Comparison of ENCODE assay signal across 1 cellular context in the genomic region with DNA sequence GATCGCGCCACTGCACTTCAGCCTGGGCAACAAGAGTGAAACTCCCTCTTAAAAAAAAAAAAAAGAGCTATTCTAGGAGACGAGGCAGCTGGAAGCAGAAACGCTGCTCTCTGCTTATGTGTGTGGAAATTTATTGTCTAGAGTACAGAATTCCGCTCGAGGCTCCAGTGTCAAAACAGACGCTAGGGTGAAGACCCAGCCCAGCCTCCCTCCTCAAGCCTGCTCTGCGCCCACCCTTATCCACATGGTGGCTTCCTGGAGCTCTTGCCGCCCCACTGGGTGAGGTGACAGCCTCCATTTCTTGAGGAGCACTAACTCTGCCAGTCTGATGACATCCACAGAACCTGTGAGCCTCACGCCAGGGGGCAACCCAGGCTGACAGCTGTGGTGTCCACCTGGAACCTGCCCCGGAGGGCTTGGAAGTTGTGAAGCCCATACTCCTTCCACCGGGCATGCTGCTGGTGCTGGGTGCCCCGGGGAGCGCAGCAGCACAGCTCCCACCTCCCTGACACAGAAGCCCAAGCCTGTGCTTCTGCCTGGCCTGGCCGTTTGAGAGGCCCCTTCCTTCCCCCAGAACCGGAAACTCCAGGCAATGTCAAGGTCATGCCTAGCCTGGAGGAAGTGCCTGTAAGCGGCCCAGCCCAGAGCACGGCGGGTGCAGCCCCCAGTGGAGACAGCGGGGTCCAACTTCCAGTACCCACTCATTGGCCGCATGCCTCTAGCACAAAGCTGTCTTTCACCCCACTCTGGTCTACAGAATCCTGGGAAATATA.
TF ChIP-seq lines count a peak whose summit lies in the region.

No MANE protein-coding gene starts in this region.

TF ChIP-seq in HepG2, 621 proteins besides CTCF, POLR2A, EP300 and RAD21 (continued from another document and continues in another):
- TF ChIP-seq KAT7 (CRISPR knock-in tag; IDR thresholded peaks at IDR 0.05; ENCODE audit: borderline replicate concordance) (no peak), ZKSCAN5 (CRISPR knock-in tag; IDR thresholded peaks at IDR 0.05) (no peak), ZNF562 (CRISPR knock-in tag; IDR thresholded peaks at IDR 0.05; ENCODE audit: borderline replicate concordance) (no peak), ZNF709 (CRISPR knock-in tag; IDR thresholded peaks at IDR 0.05) (no peak), DPF2 (CRISPR knock-in tag; IDR thresholded peaks at IDR 0.05; ENCODE audit: borderline replicate concordance, low read depth) (no peak), CBX5 (CRISPR knock-in tag; IDR thresholded peaks at IDR 0.05; ENCODE audit: borderline replicate concordance) (no peak), BORCS8-MEF2B (CRISPR knock-in tag; IDR thresholded peaks at IDR 0.05) (no peak), ZNF253 (CRISPR knock-in tag; IDR thresholded peaks at IDR 0.05; ENCODE audit: borderline replicate concordance) (no peak), KAT8 (CRISPR knock-in tag; IDR thresholded peaks at IDR 0.05) (0 out of 2 replicates have a peak, but pooled peaks have one; percentile 17), FOXO1 (CRISPR knock-in tag; IDR thresholded peaks at IDR 0.05) (no peak), SPEN (CRISPR knock-in tag; IDR thresholded peaks at IDR 0.05; ENCODE audit: low read depth) (no peak), ZNF75D (CRISPR knock-in tag; IDR thresholded peaks at IDR 0.05; ENCODE audit: borderline replicate concordance) (no peak), ZNF7 (CRISPR knock-in tag; IDR thresholded peaks at IDR 0.05) (no peak)
- TF ChIP-seq, protein P1, sequence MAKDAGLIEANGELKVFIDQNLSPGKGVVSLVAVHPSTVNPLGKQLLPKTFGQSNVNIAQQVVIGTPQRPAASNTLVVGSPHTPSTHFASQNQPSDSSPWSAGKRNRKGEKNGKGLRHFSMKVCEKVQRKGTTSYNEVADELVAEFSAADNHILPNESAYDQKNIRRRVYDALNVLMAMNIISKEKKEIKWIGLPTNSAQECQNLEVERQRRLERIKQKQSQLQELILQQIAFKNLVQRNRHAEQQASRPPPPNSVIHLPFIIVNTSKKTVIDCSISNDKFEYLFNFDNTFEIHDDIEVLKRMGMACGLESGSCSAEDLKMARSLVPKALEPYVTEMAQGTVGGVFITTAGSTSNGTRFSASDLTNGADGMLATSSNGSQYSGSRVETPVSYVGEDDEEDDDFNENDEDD (CRISPR knock-in tag; IDR thresholded peaks at IDR 0.05; ENCODE audit: borderline replicate concordance): no peak
- TF ChIP-seq, protein P2, sequence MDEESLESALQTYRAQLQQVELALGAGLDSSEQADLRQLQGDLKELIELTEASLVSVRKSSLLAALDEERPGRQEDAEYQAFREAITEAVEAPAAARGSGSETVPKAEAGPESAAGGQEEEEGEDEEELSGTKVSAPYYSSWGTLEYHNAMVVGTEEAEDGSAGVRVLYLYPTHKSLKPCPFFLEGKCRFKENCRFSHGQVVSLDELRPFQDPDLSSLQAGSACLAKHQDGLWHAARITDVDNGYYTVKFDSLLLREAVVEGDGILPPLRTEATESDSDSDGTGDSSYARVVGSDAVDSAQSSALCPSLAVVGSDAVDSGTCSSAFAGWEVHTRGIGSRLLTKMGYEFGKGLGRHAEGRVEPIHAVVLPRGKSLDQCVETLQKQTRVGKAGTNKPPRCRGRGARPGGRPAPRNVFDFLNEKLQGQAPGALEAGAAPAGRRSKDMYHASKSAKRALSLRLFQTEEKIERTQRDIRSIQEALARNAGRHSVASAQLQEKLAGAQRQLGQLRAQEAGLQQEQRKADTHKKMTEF (CRISPR knock-in tag; IDR thresholded peaks at IDR 0.05): no peak; the same call in 1 of the 2 replicates
- TF ChIP-seq, protein P3, sequence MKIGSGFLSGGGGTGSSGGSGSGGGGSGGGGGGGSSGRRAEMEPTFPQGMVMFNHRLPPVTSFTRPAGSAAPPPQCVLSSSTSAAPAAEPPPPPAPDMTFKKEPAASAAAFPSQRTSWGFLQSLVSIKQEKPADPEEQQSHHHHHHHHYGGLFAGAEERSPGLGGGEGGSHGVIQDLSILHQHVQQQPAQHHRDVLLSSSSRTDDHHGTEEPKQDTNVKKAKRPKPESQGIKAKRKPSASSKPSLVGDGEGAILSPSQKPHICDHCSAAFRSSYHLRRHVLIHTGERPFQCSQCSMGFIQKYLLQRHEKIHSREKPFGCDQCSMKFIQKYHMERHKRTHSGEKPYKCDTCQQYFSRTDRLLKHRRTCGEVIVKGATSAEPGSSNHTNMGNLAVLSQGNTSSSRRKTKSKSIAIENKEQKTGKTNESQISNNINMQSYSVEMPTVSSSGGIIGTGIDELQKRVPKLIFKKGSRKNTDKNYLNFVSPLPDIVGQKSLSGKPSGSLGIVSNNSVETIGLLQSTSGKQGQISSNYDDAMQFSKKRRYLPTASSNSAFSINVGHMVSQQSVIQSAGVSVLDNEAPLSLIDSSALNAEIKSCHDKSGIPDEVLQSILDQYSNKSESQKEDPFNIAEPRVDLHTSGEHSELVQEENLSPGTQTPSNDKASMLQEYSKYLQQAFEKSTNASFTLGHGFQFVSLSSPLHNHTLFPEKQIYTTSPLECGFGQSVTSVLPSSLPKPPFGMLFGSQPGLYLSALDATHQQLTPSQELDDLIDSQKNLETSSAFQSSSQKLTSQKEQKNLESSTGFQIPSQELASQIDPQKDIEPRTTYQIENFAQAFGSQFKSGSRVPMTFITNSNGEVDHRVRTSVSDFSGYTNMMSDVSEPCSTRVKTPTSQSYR (CRISPR knock-in tag; IDR thresholded peaks at IDR 0.05; ENCODE audit: borderline replicate concordance): peak; percentile 49; the same call in 1 of the 2 replicates
- TF ChIP-seq, protein P4, sequence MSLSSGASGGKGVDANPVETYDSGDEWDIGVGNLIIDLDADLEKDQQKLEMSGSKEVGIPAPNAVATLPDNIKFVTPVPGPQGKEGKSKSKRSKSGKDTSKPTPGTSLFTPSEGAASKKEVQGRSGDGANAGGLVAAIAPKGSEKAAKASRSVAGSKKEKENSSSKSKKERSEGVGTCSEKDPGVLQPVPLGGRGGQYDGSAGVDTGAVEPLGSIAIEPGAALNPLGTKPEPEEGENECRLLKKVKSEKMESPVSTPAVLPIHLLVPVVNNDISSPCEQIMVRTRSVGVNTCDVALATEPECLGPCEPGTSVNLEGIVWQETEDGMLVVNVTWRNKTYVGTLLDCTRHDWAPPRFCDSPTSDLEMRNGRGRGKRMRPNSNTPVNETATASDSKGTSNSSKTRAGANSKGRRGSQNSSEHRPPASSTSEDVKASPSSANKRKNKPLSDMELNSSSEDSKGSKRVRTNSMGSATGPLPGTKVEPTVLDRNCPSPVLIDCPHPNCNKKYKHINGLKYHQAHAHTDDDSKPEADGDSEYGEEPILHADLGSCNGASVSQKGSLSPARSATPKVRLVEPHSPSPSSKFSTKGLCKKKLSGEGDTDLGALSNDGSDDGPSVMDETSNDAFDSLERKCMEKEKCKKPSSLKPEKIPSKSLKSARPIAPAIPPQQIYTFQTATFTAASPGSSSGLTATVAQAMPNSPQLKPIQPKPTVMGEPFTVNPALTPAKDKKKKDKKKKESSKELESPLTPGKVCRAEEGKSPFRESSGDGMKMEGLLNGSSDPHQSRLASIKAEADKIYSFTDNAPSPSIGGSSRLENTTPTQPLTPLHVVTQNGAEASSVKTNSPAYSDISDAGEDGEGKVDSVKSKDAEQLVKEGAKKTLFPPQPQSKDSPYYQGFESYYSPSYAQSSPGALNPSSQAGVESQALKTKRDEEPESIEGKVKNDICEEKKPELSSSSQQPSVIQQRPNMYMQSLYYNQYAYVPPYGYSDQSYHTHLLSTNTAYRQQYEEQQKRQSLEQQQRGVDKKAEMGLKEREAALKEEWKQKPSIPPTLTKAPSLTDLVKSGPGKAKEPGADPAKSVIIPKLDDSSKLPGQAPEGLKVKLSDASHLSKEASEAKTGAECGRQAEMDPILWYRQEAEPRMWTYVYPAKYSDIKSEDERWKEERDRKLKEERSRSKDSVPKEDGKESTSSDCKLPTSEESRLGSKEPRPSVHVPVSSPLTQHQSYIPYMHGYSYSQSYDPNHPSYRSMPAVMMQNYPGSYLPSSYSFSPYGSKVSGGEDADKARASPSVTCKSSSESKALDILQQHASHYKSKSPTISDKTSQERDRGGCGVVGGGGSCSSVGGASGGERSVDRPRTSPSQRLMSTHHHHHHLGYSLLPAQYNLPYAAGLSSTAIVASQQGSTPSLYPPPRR (CRISPR knock-in tag; IDR thresholded peaks at IDR 0.05; ENCODE audit: borderline replicate concordance): 0 out of 2 replicates have a peak, but pooled peaks have one; percentile 17
- TF ChIP-seq, protein P5, sequence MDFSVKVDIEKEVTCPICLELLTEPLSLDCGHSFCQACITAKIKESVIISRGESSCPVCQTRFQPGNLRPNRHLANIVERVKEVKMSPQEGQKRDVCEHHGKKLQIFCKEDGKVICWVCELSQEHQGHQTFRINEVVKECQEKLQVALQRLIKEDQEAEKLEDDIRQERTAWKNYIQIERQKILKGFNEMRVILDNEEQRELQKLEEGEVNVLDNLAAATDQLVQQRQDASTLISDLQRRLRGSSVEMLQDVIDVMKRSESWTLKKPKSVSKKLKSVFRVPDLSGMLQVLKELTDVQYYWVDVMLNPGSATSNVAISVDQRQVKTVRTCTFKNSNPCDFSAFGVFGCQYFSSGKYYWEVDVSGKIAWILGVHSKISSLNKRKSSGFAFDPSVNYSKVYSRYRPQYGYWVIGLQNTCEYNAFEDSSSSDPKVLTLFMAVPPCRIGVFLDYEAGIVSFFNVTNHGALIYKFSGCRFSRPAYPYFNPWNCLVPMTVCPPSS (IDR thresholded peaks at IDR 0.05): no peak
- TF ChIP-seq, protein P6, sequence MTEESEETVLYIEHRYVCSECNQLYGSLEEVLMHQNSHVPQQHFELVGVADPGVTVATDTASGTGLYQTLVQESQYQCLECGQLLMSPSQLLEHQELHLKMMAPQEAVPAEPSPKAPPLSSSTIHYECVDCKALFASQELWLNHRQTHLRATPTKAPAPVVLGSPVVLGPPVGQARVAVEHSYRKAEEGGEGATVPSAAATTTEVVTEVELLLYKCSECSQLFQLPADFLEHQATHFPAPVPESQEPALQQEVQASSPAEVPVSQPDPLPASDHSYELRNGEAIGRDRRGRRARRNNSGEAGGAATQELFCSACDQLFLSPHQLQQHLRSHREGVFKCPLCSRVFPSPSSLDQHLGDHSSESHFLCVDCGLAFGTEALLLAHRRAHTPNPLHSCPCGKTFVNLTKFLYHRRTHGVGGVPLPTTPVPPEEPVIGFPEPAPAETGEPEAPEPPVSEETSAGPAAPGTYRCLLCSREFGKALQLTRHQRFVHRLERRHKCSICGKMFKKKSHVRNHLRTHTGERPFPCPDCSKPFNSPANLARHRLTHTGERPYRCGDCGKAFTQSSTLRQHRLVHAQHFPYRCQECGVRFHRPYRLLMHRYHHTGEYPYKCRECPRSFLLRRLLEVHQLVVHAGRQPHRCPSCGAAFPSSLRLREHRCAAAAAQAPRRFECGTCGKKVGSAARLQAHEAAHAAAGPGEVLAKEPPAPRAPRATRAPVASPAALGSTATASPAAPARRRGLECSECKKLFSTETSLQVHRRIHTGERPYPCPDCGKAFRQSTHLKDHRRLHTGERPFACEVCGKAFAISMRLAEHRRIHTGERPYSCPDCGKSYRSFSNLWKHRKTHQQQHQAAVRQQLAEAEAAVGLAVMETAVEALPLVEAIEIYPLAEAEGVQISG (CRISPR knock-in tag; IDR thresholded peaks at IDR 0.05): no peak; the same call in 1 of the 2 replicates
- TF ChIP-seq, protein P7, sequence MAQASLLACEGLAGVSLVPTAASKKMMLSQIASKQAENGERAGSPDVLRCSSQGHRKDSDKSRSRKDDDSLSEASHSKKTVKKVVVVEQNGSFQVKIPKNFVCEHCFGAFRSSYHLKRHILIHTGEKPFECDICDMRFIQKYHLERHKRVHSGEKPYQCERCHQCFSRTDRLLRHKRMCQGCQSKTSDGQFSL (CRISPR knock-in tag; IDR thresholded peaks at IDR 0.05): no peak
- TF ChIP-seq, protein P8, sequence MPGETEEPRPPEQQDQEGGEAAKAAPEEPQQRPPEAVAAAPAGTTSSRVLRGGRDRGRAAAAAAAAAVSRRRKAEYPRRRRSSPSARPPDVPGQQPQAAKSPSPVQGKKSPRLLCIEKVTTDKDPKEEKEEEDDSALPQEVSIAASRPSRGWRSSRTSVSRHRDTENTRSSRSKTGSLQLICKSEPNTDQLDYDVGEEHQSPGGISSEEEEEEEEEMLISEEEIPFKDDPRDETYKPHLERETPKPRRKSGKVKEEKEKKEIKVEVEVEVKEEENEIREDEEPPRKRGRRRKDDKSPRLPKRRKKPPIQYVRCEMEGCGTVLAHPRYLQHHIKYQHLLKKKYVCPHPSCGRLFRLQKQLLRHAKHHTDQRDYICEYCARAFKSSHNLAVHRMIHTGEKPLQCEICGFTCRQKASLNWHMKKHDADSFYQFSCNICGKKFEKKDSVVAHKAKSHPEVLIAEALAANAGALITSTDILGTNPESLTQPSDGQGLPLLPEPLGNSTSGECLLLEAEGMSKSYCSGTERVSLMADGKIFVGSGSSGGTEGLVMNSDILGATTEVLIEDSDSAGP (CRISPR knock-in tag; IDR thresholded peaks at IDR 0.05; ENCODE audit: borderline replicate concordance): no peak
- TF ChIP-seq, protein P9, sequence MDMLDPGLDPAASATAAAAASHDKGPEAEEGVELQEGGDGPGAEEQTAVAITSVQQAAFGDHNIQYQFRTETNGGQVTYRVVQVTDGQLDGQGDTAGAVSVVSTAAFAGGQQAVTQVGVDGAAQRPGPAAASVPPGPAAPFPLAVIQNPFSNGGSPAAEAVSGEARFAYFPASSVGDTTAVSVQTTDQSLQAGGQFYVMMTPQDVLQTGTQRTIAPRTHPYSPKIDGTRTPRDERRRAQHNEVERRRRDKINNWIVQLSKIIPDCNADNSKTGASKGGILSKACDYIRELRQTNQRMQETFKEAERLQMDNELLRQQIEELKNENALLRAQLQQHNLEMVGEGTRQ (IDR thresholded peaks at IDR 0.05; ENCODE audit: low read depth, low read length): no peak
- TF ChIP-seq, protein P9 (CRISPR knock-in tag; IDR thresholded peaks at IDR 0.05; ENCODE audit: borderline replicate concordance): no peak
- TF ChIP-seq, protein P10, sequence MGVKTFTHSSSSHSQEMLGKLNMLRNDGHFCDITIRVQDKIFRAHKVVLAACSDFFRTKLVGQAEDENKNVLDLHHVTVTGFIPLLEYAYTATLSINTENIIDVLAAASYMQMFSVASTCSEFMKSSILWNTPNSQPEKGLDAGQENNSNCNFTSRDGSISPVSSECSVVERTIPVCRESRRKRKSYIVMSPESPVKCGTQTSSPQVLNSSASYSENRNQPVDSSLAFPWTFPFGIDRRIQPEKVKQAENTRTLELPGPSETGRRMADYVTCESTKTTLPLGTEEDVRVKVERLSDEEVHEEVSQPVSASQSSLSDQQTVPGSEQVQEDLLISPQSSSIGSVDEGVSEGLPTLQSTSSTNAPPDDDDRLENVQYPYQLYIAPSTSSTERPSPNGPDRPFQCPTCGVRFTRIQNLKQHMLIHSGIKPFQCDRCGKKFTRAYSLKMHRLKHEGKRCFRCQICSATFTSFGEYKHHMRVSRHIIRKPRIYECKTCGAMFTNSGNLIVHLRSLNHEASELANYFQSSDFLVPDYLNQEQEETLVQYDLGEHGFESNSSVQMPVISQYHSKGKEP (CRISPR knock-in tag; IDR thresholded peaks at IDR 0.05): no peak
